In the genomic region with DNA sequence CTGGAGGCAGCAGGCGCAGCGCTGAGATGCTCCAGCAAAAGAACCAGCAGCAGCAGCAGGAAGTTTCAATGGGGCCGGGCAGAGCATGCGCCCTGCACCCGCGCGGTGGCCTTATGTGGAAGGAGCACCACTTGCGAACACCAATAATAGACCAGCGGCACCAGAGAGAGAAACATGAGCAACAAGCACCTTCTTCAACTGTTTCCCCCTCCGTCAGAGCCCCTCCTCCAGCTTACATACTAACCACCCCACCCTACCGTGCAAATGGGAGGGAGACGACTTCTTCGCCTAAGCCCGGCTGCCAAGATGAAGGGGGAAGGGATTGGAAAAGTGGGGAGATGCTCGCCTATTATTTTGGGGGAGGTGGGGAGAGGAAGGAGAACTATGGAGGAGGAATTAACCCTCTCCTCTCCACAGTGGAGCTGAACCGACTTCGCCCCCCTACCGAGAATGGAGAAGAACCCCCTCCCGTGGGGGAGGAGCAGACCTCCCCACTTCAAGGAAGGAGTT, we compare ENCODE assay signal across 1 cellular context.
TF ChIP-seq lines count a peak whose summit lies in the region.

No MANE protein-coding gene starts in this region.

TF ChIP-seq in GM12878, 131 proteins besides CTCF, POLR2A, EP300 and RAD21 (continued from another document):
- TF ChIP-seq, protein P1, sequence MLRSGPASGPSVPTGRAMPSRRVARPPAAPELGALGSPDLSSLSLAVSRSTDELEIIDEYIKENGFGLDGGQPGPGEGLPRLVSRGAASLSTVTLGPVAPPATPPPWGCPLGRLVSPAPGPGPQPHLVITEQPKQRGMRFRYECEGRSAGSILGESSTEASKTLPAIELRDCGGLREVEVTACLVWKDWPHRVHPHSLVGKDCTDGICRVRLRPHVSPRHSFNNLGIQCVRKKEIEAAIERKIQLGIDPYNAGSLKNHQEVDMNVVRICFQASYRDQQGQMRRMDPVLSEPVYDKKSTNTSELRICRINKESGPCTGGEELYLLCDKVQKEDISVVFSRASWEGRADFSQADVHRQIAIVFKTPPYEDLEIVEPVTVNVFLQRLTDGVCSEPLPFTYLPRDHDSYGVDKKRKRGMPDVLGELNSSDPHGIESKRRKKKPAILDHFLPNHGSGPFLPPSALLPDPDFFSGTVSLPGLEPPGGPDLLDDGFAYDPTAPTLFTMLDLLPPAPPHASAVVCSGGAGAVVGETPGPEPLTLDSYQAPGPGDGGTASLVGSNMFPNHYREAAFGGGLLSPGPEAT (IDR thresholded peaks at IDR 0.05; ENCODE audit: low read depth): peak; percentile 59
- peak; percentile 77 for TF ChIP-seq NRF1 (conservative IDR thresholded peaks at IDR 0.05; ENCODE audit: low read depth, low read length)
- no peak for TF ChIP-seq PAX8 (IDR thresholded peaks at IDR 0.05)
- TF ChIP-seq ZBED1 (IDR thresholded peaks at IDR 0.05; ENCODE audit: borderline replicate concordance): no peak
- TF ChIP-seq POU2F2 (IDR thresholded peaks at IDR 0.05; ENCODE audit: borderline replicate concordance, low read depth, low read length): 0 out of 3 replicates have a peak, but pooled peaks have one; percentile 16
- no peak for TF ChIP-seq SUZ12 (IDR thresholded peaks at IDR 0.05; ENCODE audit: unreplicated experiment)
- TF ChIP-seq, protein P2, sequence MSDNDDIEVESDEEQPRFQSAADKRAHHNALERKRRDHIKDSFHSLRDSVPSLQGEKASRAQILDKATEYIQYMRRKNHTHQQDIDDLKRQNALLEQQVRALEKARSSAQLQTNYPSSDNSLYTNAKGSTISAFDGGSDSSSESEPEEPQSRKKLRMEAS (IDR thresholded peaks at IDR 0.05; ENCODE audit: low read depth, low read length): peak; percentile 46; the same call in 1 of the 2 replicates
- TF ChIP-seq, protein P3, sequence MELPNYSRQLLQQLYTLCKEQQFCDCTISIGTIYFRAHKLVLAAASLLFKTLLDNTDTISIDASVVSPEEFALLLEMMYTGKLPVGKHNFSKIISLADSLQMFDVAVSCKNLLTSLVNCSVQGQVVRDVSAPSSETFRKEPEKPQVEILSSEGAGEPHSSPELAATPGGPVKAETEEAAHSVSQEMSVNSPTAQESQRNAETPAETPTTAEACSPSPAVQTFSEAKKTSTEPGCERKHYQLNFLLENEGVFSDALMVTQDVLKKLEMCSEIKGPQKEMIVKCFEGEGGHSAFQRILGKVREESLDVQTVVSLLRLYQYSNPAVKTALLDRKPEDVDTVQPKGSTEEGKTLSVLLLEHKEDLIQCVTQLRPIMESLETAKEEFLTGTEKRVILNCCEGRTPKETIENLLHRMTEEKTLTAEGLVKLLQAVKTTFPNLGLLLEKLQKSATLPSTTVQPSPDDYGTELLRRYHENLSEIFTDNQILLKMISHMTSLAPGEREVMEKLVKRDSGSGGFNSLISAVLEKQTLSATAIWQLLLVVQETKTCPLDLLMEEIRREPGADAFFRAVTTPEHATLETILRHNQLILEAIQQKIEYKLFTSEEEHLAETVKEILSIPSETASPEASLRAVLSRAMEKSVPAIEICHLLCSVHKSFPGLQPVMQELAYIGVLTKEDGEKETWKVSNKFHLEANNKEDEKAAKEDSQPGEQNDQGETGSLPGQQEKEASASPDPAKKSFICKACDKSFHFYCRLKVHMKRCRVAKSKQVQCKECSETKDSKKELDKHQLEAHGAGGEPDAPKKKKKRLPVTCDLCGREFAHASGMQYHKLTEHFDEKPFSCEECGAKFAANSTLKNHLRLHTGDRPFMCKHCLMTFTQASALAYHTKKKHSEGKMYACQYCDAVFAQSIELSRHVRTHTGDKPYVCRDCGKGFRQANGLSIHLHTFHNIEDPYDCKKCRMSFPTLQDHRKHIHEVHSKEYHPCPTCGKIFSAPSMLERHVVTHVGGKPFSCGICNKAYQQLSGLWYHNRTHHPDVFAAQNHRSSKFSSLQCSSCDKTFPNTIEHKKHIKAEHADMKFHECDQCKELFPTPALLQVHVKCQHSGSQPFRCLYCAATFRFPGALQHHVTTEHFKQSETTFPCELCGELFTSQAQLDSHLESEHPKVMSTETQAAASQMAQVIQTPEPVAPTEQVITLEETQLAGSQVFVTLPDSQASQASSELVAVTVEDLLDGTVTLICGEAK (IDR thresholded peaks at IDR 0.05; ENCODE audit: borderline replicate concordance): no peak
- TF ChIP-seq HCFC1 (IDR thresholded peaks at IDR 0.05; ENCODE audit: low read length): 0 out of 2 replicates have a peak, but pooled peaks have one; percentile 8
- TF ChIP-seq MXI1 (IDR thresholded peaks at IDR 0.05; ENCODE audit: low read depth, low read length): 0 out of 2 replicates have a peak, but pooled peaks have one; percentile 57
- TF ChIP-seq CREB1 (IDR thresholded peaks at IDR 0.05; ENCODE audit: low read depth): peak; percentile 46; the same call in 1 of the 2 replicates
- no peak for TF ChIP-seq ZNF24 (IDR thresholded peaks at IDR 0.05)
- no peak for TF ChIP-seq SP1 (IDR thresholded peaks at IDR 0.05; ENCODE audit: low read depth, low read length)
- TF ChIP-seq SIN3A (IDR thresholded peaks at IDR 0.05; ENCODE audit: low read depth, low read length): peak; percentile 26; the same call in 1 of the 2 replicates
- TF ChIP-seq IKZF1 (conservative IDR thresholded peaks at IDR 0.05): peak; percentile 23; the same call in 1 of the 2 replicates
- peak; percentile 6; the same call in 1 of the 2 replicates for TF ChIP-seq YY1 (IDR thresholded peaks at IDR 0.05; ENCODE audit: low read depth, low read length)
- TF ChIP-seq SRF (IDR thresholded peaks at IDR 0.05; ENCODE audit: low read depth in 2 of 2, low read length in 2 of 2): peak; percentile 49 to 60; a peak in 3 of 4 replicates
- peak; percentile 17 for TF ChIP-seq MEF2B (IDR thresholded peaks at IDR 0.05; ENCODE audit: partially characterized antibody, poor library complexity, severe bottlenecking)
- peak; percentile 47; the same call in 1 of the 2 replicates for TF ChIP-seq PML (IDR thresholded peaks at IDR 0.05; ENCODE audit: low read length)
